ENCODE assay signal across 8 cellular contexts in genomic region chr16:15649727-15650018, GRCh38. TPM values are rescaled to one million over a fixed set of nuclear protein-coding genes. Genes with fewer than 3 reads are reported as not detected.
DNase-seq lines count a peak whose midpoint lies in the region; ATAC-seq and TF ChIP-seq lines count a peak whose summit lies in the region.

No MANE protein-coding gene starts in this region.

- DNase-seq in RWPE1 (ENCODE audit: low spot score) (no peak), esophagus squamous epithelium (lab: John Stamatoyannopoulos, UW) (no peak), prostate gland (ENCODE audit: low spot score) (no peak), NCI-H526 (lab: John Stamatoyannopoulos, UW) (no peak), foreskin melanocyte (no peak)

- no peaks in the 10 kb centered on the region for H3K27me3 ChIP-seq in esophagus squamous epithelium
- no peaks in the 10 kb centered on the region for H3K27me3 ChIP-seq in prostate gland (replicated peaks; ENCODE audit: insufficient read depth)

- 0% methylated on average over 6 to 11 of the region's 14 CpGs for whole genome bisulfite sequencing in esophagus squamous epithelium, 2 donors
- under 1% methylated on average over 14 of the region's 14 CpGs for WGBS in prostate gland

- peak overlapping the region; percentile 32 for H3K4me3 ChIP-seq in GM12875 (ENCODE audit: low read depth, low read length)
- peak overlapping the region; percentile 86 to 98 (median 96) for H3K4me3 ChIP-seq in esophagus squamous epithelium
- H3K4me3 ChIP-seq in prostate gland = peak overlapping the region; percentile 88 to 92

- ATAC-seq in GM19397 (IDR thresholded peaks at IDR 0.05; ENCODE audit: unreplicated experiment) (no peak), HG02885 (IDR thresholded peaks at IDR 0.05; ENCODE audit: poor library complexity, unreplicated experiment) (no peak)

- no peaks in the 10 kb centered on the region for H3K9me3 ChIP-seq in esophagus squamous epithelium
- H3K9me3 ChIP-seq in prostate gland = no peaks in the 10 kb centered on the region

- H3K27ac ChIP-seq in RWPE1 (peak overlapping the region; percentile 92), esophagus squamous epithelium (peak overlapping the region; percentile 96 to 99 (median 97)), prostate gland (peak overlapping the region; percentile 91 to 94)

- peaks cover 0 to 11% (median 0%) of the 10 kb centered on the region in 3 donors for H3K36me3 ChIP-seq in esophagus squamous epithelium
- no peaks in the 10 kb centered on the region for H3K36me3 ChIP-seq in prostate gland

- peaks cover 23 to 54% (median 26%) of the 10 kb centered on the region in 3 donors for H3K4me1 ChIP-seq in esophagus squamous epithelium
- no peaks in the 10 kb centered on the region for H3K4me1 ChIP-seq in prostate gland (replicated peaks)

- intact Hi-C loops in esophagus squamous epithelium (cut with DNase I) (no loop called here), prostate gland (cut with DNase I) (loop anchor here (2.0 kb wide), 1 partner anchor 23 kb away; no protein-coding TSS in a partner anchor)

- POLR2A ChIA-PET in RWPE1 (lab: Yijun Ruan, JAX; ENCODE audit: low non-redundant PET) = no interaction called here

- TF ChIP-seq CTCF in GM12875 (IDR thresholded peaks at IDR 0.05; ENCODE audit: borderline replicate concordance, insufficient read depth, low read depth, low read length) (no peak), RWPE1 (conservative IDR thresholded peaks at IDR 0.05; ENCODE audit: low read depth) (no peak), esophagus squamous epithelium (IDR thresholded peaks at IDR 0.05) (no peak), prostate gland (IDR thresholded peaks at IDR 0.05) (no peak)

- TF ChIP-seq POLR2A in esophagus squamous epithelium (IDR thresholded peaks at IDR 0.05) (no peak), prostate gland (IDR thresholded peaks at IDR 0.05) (no peak)

- CTCF ChIA-PET in RWPE1 (lab: Yijun Ruan, JAX) = no interaction called here

RNA-seq across cellular contexts. Expression of gene NDE1, which starts 0.4 kb away (rescaled TPM):
- total RNA-seq in esophagus squamous epithelium = 10 to 100 TPM; 22.4 to 40.6 (median 31.4) TPM
- 10 to 100 TPM; 34.3 to 39.3 TPM for total RNA-seq in prostate gland

RNA-seq across cellular contexts. Expression of gene MARF1, which starts 6.7 kb away (rescaled TPM):
- total RNA-seq in esophagus squamous epithelium (10 to 100 TPM; 16.8 to 33.8 (median 19.2) TPM), prostate gland (10 to 100 TPM; 33.3 to 54.2 TPM)

Comparison
In these comparisons a context has a peak if more than half of its experiments do, and no peak if none do; other contexts are left out.
1. H3K4me3 ChIP-seq: peak in every context shown above with its lines; median percentile 96 in esophagus squamous epithelium; 90 in prostate gland; 32 in GM12875.